ENCODE assay signal across 13 cellular contexts in the genomic region with DNA sequence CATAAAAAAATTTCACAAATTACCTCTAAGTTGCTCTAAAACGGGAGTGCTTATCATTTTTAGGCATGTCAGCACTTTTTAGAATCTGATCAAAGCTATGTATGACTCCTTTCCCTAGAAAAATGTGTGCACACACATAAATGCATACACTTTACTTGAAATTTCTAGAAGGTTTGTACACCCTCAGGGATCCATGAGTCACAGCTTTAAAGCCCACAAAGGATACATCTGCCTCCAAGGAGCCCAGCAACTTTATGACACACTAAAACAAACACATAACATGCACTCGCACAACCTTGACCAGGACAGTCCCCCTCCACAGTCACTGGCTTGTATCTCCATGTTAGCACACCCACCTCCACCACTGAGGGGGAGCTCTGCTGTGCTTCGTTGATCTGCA.
DNase-seq lines count a peak whose midpoint lies in the region; ATAC-seq and TF ChIP-seq lines count a peak whose summit lies in the region.
"Had no signal": no experiment of that assay in that cellular context is flagged by ENCODE, and none has a peak within 500 bp of the region (broad histone marks: within the 10 kb centered on the region; RNA-seq: fewer than 3 reads in every experiment).

No MANE protein-coding gene starts in this region.

- peaks cover 39% of the 10 kb centered on the region for H3K4me1 Mint-ChIP-seq in activated CD4-positive, alpha-beta T cell treated with anti-CD3 and anti-CD28 coated beads for 36 hours

- H3K27me3 Mint-ChIP-seq in activated CD4-positive, alpha-beta T cell treated with anti-CD3 and anti-CD28 coated beads for 36 hours: peaks cover 2% of the 10 kb centered on the region

- peaks cover 2% of the 10 kb centered on the region for H3K36me3 Mint-ChIP-seq in activated CD4-positive, alpha-beta T cell treated with anti-CD3 and anti-CD28 coated beads for 36 hours (ENCODE audit: low read depth)

- no peak for TF ChIP-seq CTCF in BE2C (IDR thresholded peaks at IDR 0.05; ENCODE audit: low read depth, low read length)

- peak; percentile 40 for ATAC-seq in activated CD4-positive, alpha-beta T cell treated with anti-CD3 and anti-CD28 coated beads for 36 hours
- no peak for ATAC-seq in HG02938 (IDR thresholded peaks at IDR 0.05; ENCODE audit: unreplicated experiment)

- no peaks in the 10 kb centered on the region for H3K9me3 Mint-ChIP-seq in activated CD4-positive, alpha-beta T cell treated with anti-CD3 and anti-CD28 coated beads for 36 hours (ENCODE audit: low read depth)

- CTCF ChIA-PET in activated CD4-positive, alpha-beta T cell treated with anti-CD3 and anti-CD28 coated beads for 36 hours (lab: Charles Lee): interaction anchor here (1.5 to 2.8 kb wide), 2 partner anchors 12 to 86 kb away, joined by 8 to 12 read pairs; no protein-coding TSS in a partner anchor

- H3K27ac Mint-ChIP-seq in activated CD4-positive, alpha-beta T cell treated with anti-CD3 and anti-CD28 coated beads for 36 hours: no peak overlapping the region

- H3K27me3 ChIP-seq in SJSA1 (replicated peaks) (no peaks in the 10 kb centered on the region), BE2C (no peaks in the 10 kb centered on the region)
- H3K27me3 ChIP-seq: colonic mucosa, Peyer's patch had no signal

- DNase-seq in activated CD4-positive, alpha-beta T cell treated with anti-CD3 and anti-CD28 coated beads for 36 hours: peak; percentile 10
- DNase-seq in activated CD4-positive, alpha-beta T cell treated with anti-CD3 and anti-CD28 coated beads, Interleukin-2, amount 50 U/mL, for 48 hours: no peak
- DNase-seq in SJSA1 (ENCODE audit: low read depth in 1 of 2, low spot score in 2 of 2) (peak; percentile 68 to 72), fibroblast of gingiva (ENCODE audit: low read depth) (peak; percentile 47), smooth muscle cell of the brain vasculature (ENCODE audit: low read depth, low spot score) (peak; percentile 31), cortex of kidney (lab: John Stamatoyannopoulos, UW) (no peak), BE2C (no peak)
- DNase-seq: 8988T; activated CD8-positive, alpha-beta memory T cell treated with anti-CD3 and anti-CD28 coated beads for 24 hours; colonic mucosa; NCI-H1417; Peyer's patch had no signal

- H3K4me3 Mint-ChIP-seq in activated CD4-positive, alpha-beta T cell treated with anti-CD3 and anti-CD28 coated beads for 36 hours: no peak overlapping the region

- POLR2A ChIA-PET in activated CD4-positive, alpha-beta T cell treated with anti-CD3 and anti-CD28 coated beads for 36 hours (lab: Charles Lee): no interaction called here

- H3K4me3 ChIP-seq in SJSA1 (no peak overlapping the region), BE2C (ENCODE audit: low read depth, low read length) (no peak overlapping the region)
- H3K4me3 ChIP-seq: colonic mucosa, Peyer's patch had no signal

- H3K36me3 ChIP-seq in SJSA1: no peaks in the 10 kb centered on the region
- H3K36me3 ChIP-seq in BE2C: no peaks in the 10 kb centered on the region
- H3K36me3 ChIP-seq: colonic mucosa, Peyer's patch had no signal

- intact Hi-C loops in activated CD4-positive, alpha-beta T cell treated with anti-CD3 and anti-CD28 coated beads for 36 hours (cut with DNase I, micrococcal nuclease): no loop called here

- H3K9me3 ChIP-seq in SJSA1 (replicated peaks) (no peaks in the 10 kb centered on the region), BE2C (no peaks in the 10 kb centered on the region)
- H3K9me3 ChIP-seq: colonic mucosa, Peyer's patch had no signal

- peaks cover 47% of the 10 kb centered on the region for H3K4me1 ChIP-seq in SJSA1 (replicated peaks)
- no peaks in the 10 kb centered on the region for H3K4me1 ChIP-seq in BE2C
- H3K4me1 ChIP-seq: colonic mucosa, Peyer's patch had no signal

- H3K27ac ChIP-seq in SJSA1: peak overlapping the region; percentile 38
- H3K27ac ChIP-seq: colonic mucosa, Peyer's patch had no signal

Comparison
In these comparisons a context has a peak if more than half of its experiments do, and no peak if none do; other contexts are left out.
1. DNase-seq: peak in activated CD4-positive, alpha-beta T cell treated with anti-CD3 and anti-CD28 coated beads for 36 hours (single experiment), SJSA1 (2 of 2), fibroblast of gingiva (single experiment) and smooth muscle cell of the brain vasculature (single experiment); none in activated CD4-positive, alpha-beta T cell treated with anti-CD3 and anti-CD28 coated beads, Interleukin-2, amount 50 U/mL, for 48 hours (0 of 2), cortex of kidney (single experiment) and BE2C (single experiment).